1 cellular context compared by ENCODE assay signal in the genomic region with DNA sequence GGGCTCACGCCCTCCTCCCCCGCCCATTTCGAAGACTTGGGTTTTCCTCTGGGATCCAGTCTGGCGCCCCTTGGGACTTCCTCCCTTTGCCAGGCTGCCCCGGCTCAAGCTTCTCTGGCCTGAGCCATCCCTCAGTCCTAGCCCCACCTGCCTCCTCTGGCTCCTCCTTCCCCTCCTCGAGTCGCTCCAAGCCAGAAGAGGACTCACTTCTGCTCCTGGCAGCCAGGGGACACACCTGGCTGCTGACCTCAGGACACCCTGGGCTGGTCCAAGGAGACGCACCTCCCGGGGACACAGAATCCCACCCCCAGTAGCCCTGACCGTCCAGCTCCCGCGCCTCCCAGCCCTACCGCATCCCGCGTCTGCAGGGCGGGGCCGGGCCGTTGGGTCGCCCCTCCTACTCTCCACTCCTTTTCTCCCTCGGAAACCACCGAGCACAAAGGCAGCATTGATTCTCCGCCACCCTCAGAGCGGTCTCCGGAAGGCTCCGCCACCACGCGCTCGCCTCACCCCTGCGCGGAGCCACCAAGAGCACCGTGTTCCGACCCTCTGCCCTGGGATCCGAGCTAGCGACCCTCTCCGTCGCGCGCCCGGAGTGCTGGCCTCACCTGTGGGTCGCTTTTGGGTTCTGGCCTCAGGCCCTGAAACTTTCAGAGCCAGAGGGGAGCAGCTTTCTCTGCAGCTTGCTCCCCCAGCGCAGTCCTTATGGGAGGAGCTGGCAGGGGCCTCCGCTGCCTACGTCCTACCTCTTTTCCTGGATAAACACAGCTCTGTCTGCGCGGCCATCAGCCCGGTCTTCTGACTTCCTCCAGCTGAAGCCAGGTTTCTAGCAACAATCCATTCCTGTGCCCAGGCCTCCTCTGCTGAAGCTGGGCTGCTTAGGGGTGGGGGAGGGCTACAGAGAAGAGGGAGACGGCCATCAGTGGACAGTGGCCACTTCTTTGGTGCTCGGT.
A peak's percentile ranks its signal among the peaks of the same experiment; 100 is the strongest.
TF ChIP-seq lines count a peak whose summit lies in the region.

A gene (minus strand): TSS at position 364 of the 953 bp plus-strand sequence. CDS start 831 bp downstream, outside the sequence.

TF ChIP-seq in K562, 482 proteins besides CTCF, POLR2A, EP300 and RAD21:
- TF ChIP-seq, protein P1, sequence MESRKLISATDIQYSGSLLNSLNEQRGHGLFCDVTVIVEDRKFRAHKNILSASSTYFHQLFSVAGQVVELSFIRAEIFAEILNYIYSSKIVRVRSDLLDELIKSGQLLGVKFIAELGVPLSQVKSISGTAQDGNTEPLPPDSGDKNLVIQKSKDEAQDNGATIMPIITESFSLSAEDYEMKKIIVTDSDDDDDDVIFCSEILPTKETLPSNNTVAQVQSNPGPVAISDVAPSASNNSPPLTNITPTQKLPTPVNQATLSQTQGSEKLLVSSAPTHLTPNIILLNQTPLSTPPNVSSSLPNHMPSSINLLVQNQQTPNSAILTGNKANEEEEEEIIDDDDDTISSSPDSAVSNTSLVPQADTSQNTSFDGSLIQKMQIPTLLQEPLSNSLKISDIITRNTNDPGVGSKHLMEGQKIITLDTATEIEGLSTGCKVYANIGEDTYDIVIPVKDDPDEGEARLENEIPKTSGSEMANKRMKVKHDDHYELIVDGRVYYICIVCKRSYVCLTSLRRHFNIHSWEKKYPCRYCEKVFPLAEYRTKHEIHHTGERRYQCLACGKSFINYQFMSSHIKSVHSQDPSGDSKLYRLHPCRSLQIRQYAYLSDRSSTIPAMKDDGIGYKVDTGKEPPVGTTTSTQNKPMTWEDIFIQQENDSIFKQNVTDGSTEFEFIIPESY (CRISPR knock-in tag; IDR thresholded peaks at IDR 0.05) = peak; percentile 37; the same call in 1 of the 2 replicates
- TF ChIP-seq, protein P2, sequence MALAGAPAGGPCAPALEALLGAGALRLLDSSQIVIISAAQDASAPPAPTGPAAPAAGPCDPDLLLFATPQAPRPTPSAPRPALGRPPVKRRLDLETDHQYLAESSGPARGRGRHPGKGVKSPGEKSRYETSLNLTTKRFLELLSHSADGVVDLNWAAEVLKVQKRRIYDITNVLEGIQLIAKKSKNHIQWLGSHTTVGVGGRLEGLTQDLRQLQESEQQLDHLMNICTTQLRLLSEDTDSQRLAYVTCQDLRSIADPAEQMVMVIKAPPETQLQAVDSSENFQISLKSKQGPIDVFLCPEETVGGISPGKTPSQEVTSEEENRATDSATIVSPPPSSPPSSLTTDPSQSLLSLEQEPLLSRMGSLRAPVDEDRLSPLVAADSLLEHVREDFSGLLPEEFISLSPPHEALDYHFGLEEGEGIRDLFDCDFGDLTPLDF (CRISPR knock-in tag; IDR thresholded peaks at IDR 0.05) = no peak
